Comparison of ENCODE assay signal across 11 cellular contexts in genomic region chr21:42534901-42535378, GRCh38. TPM values are rescaled to one million over a fixed set of nuclear protein-coding genes. Genes with fewer than 3 reads are reported as not detected.
DNase-seq lines count a peak whose midpoint lies in the region; ATAC-seq and TF ChIP-seq lines count a peak whose summit lies in the region.
"Had no signal": no experiment of that assay in that cellular context is flagged by ENCODE, and none has a peak within 500 bp of the region (broad histone marks: within the 10 kb centered on the region; RNA-seq: fewer than 3 reads in every experiment).

No MANE protein-coding gene starts in this region.

- DNase-seq in activated naive CD4-positive, alpha-beta T cell treated with anti-CD3 and anti-CD28 coated beads, Interleukin-2, amount 10 ng/mL, durations not matched to agents 7 days and 5 days = peak; percentile 15
- DNase-seq in activated naive CD4-positive, alpha-beta T cell treated with anti-CD3 and anti-CD28 coated beads, Interleukin-2, amount 50 U/mL, for 72 hours (ENCODE audit: low spot score in 2 of 2) = no peak
- peak in 1 of 7 donors; percentile 15 for DNase-seq in adrenal gland
- DNase-seq in upper lobe of right lung = no peak
- DNase-seq in globus pallidus (ENCODE audit: low spot score) = no peak
- DNase-seq in MG63 = no peak
- DNase-seq: NCI-H1694 had no signal

- CTCF ChIA-PET in activated naive CD4-positive, alpha-beta T cell treated with anti-CD3 and anti-CD28 coated beads, Interleukin-2, amount 10 ng/mL, durations not matched to agents 7 days and 5 days (lab: Charles Lee) = interaction anchor here (0.8 to 1.1 kb wide), 2 partner anchors 20 to 68 kb away, joined by 3 to 5 read pairs; no protein-coding TSS in a partner anchor

- no peak for TF ChIP-seq POLR2A in adrenal gland (IDR thresholded peaks at IDR 0.05)

- 82 to 88% (median 84%) methylated on average over 12 of the region's 12 CpGs for WGBS in adrenal gland, 4 donors

- peaks cover 13 to 17% of the 10 kb centered on the region in 2 donors for H3K4me1 ChIP-seq in adrenal gland (replicated peaks in 1 of 2)
- peaks cover 19% of the 10 kb centered on the region for H3K4me1 ChIP-seq in upper lobe of right lung

- H3K27me3 Mint-ChIP-seq in activated naive CD4-positive, alpha-beta T cell treated with anti-CD3 and anti-CD28 coated beads, Interleukin-2, amount 10 ng/mL, durations not matched to agents 7 days and 5 days = no peaks in the 10 kb centered on the region

- H3K36me3 ChIP-seq in adrenal gland (replicated peaks in 1 of 2) (no peaks in the 10 kb centered on the region), upper lobe of right lung (peaks cover 30% of the 10 kb centered on the region), MG63 (no peaks in the 10 kb centered on the region)

- intact Hi-C loops in adrenal gland (cut with DNase I) = no loop called here
- intact Hi-C loops in upper lobe of right lung (cut with DNase I) = no loop called here

- H3K36me3 Mint-ChIP-seq in activated naive CD4-positive, alpha-beta T cell treated with anti-CD3 and anti-CD28 coated beads, Interleukin-2, amount 10 ng/mL, durations not matched to agents 7 days and 5 days = peaks cover 29% of the 10 kb centered on the region
- peaks cover 4 to 7% of the 10 kb centered on the region in 2 donors for H3K36me3 Mint-ChIP-seq in activated naive CD4-positive, alpha-beta T cell treated with anti-CD3 and anti-CD28 coated beads, Interleukin-2, amount 50 U/mL, for 72 hours

- H3K27me3 ChIP-seq in adrenal gland (no peaks in the 10 kb centered on the region), upper lobe of right lung (no peaks in the 10 kb centered on the region), MG63 (no peaks in the 10 kb centered on the region)

- no peak overlapping the region for H3K4me3 Mint-ChIP-seq in activated naive CD4-positive, alpha-beta T cell treated with anti-CD3 and anti-CD28 coated beads, Interleukin-2, amount 10 ng/mL, durations not matched to agents 7 days and 5 days

- no peak overlapping the region for H3K27ac Mint-ChIP-seq in activated naive CD4-positive, alpha-beta T cell treated with anti-CD3 and anti-CD28 coated beads, Interleukin-2, amount 10 ng/mL, durations not matched to agents 7 days and 5 days
- no peak overlapping the region for H3K27ac Mint-ChIP-seq in activated naive CD4-positive, alpha-beta T cell treated with anti-CD3 and anti-CD28 coated beads, Interleukin-2, amount 50 U/mL, for 72 hours

- H3K9me3 ChIP-seq in adrenal gland (replicated peaks in 1 of 3) (no peaks in the 10 kb centered on the region), upper lobe of right lung (no peaks in the 10 kb centered on the region), MG63 (no peaks in the 10 kb centered on the region)

- H3K4me1 Mint-ChIP-seq in activated naive CD4-positive, alpha-beta T cell treated with anti-CD3 and anti-CD28 coated beads, Interleukin-2, amount 10 ng/mL, durations not matched to agents 7 days and 5 days = peaks cover 29% of the 10 kb centered on the region

- H3K27ac ChIP-seq in adrenal gland (peak overlapping the region in 3 of 5 donors; percentile 15 to 89 (median 72)), upper lobe of right lung (no peak overlapping the region)

- ATAC-seq in activated naive CD4-positive, alpha-beta T cell treated with anti-CD3 and anti-CD28 coated beads, Interleukin-2, amount 50 U/mL, for 72 hours = no peak
- ATAC-seq in HG02798 (IDR thresholded peaks at IDR 0.05; ENCODE audit: poor library complexity, unreplicated experiment) = peak; percentile 57
- ATAC-seq in upper lobe of right lung = peak; percentile 2
- no peak for ATAC-seq in HG03135 (IDR thresholded peaks at IDR 0.05; ENCODE audit: unreplicated experiment)

- H3K4me3 ChIP-seq in adrenal gland = no peak overlapping the region
- H3K4me3 ChIP-seq in upper lobe of right lung = no peak overlapping the region
- H3K4me3 ChIP-seq in MG63 = no peak overlapping the region

- TF ChIP-seq CTCF in adrenal gland (IDR thresholded peaks at IDR 0.05) (no peak), upper lobe of right lung (IDR thresholded peaks at IDR 0.05) (no peak)

- no peaks in the 10 kb centered on the region for H3K9me3 Mint-ChIP-seq in activated naive CD4-positive, alpha-beta T cell treated with anti-CD3 and anti-CD28 coated beads, Interleukin-2, amount 10 ng/mL, durations not matched to agents 7 days and 5 days
- H3K9me3 Mint-ChIP-seq in activated naive CD4-positive, alpha-beta T cell treated with anti-CD3 and anti-CD28 coated beads, Interleukin-2, amount 50 U/mL, for 72 hours = no peaks in the 10 kb centered on the region

RNA-seq across cellular contexts. Expression of gene SLC37A1, which starts 21.3 kb away (rescaled TPM):
- 10 to 100 TPM; 15.2 to 20.6 TPM for total RNA-seq in activated naive CD4-positive, alpha-beta T cell treated with anti-CD3 and anti-CD28 coated beads, Interleukin-2, amount 50 U/mL, for 72 hours
- total RNA-seq in adrenal gland = 10 to 100 TPM in 7 of 8 donors, 1 to 10 TPM in 1; 7.4 to 27.2 (median 18.7) TPM
- 10 to 100 TPM; 11.0 to 16.7 (median 14.3) TPM for polyA plus RNA-seq in adrenal gland
- total RNA-seq in upper lobe of right lung = 21.6 TPM
- 2.1 and 5.0 TPM in 2 replicates for total RNA-seq in MG63 (2014; rRNA removed; shearing (Covaris generic); ENCODE audit: low replicate concordance)

RNA-seq across cellular contexts. Expression of gene RSPH1, which starts 38.9 kb away (rescaled TPM):
- under 1 TPM; 0.11 to 0.33 TPM for total RNA-seq in activated naive CD4-positive, alpha-beta T cell treated with anti-CD3 and anti-CD28 coated beads, Interleukin-2, amount 50 U/mL, for 72 hours
- total RNA-seq in adrenal gland = 1 to 10 TPM in 1 of 8 donors, under 1 TPM in 5, not detected in 2; 0.13 to 1.4 (median 0.72) TPM
- 1 to 10 TPM; 1.2 to 5.8 (median 3.2) TPM for polyA plus RNA-seq in adrenal gland
- total RNA-seq in upper lobe of right lung = 0.84 TPM
- total RNA-seq in MG63 (2014; rRNA removed; shearing (Covaris generic); ENCODE audit: low replicate concordance) = not detected in 2 replicates
- total RNA-seq: osteoblast; T-helper 1 cell treated with Interleukin-12 subunit alpha and Interleukin-12 subunit beta and Interleukin-4 antibody, amounts not matched to agents 30 ng/mL and 1 ng/mL, for 36 hours had no signal

Comparison
In these comparisons a context has a peak if more than half of its experiments do, and no peak if none do; other contexts are left out.
1. ATAC-seq: peak in HG02798 (single experiment) and upper lobe of right lung (single experiment); none in activated naive CD4-positive, alpha-beta T cell treated with anti-CD3 and anti-CD28 coated beads, Interleukin-2, amount 50 U/mL, for 72 hours (0 of 2) and HG03135 (single experiment).